Comparison of ENCODE assay signal across 34 cellular contexts in the genomic region with DNA sequence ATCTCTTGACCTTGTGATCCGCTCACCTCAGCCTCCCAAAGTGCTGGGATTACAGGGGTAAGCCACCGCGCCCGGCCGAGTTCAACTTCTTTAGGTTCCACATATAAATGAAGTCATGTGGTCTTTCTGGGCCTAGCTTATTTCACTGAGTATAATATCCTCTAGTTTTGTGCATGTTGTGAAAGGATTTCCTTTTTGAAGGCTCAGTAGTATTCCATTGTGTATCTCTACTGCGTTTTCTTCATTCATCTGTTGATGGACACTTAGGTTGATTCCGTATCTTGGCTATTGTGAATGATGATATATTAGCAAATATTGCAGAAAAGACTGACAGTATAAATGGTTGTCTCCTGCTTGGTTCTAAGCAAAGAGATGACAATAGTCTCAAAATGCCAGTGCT.
"Had no signal": no experiment of that assay in that cellular context is flagged by ENCODE, and none has a peak within 500 bp of the region (broad histone marks: within the 10 kb centered on the region; RNA-seq: fewer than 3 reads in every experiment).

No MANE protein-coding gene starts in this region.

- H3K27me3 ChIP-seq: MG63 had no signal

- H3K4me3 ChIP-seq: MG63 had no signal

- DNase-seq: Karpas-422, Kasumi-1, MG63, MM.1S, MV-4-11, NCI-H1048, NCI-H1092, NCI-H1092 treated with DMSO at 0.1 percent for 48 hours, NCI-H1105, NCI-H1105 treated with DMSO at 0.1 percent for 48 hours, NCI-H1417, NCI-H1417 treated with DMSO at 0.1 percent for 48 hours, NCI-H1436, NCI-H1436 treated with DMSO at 0.1 percent for 48 hours, NCI-H146, NCI-H1694, NCI-H1694 treated with DMSO at 0.1 percent for 48 hours, NCI-H187, NCI-H187 treated with DMSO at 0.1 percent for 48 hours, NCI-H1930, NCI-H2029, NCI-H2029 treated with DMSO at 0.1 percent for 48 hours, NCI-H2081, NCI-H2081 treated with DMSO at 0.1 percent for 48 hours, NCI-H2107, NCI-H2171, NCI-H2171 treated with DMSO at 0.1 percent for 48 hours, NCI-H2227 treated with DMSO at 0.1 percent for 48 hours, NCI-H226, NCI-H345, NCI-H446, NCI-H446 treated with DMSO at 0.1 percent for 48 hours, NCI-H510A, NCI-H510A treated with DMSO at 0.1 percent for 48 hours had no signal

- H3K9me3 ChIP-seq: MG63 had no signal
